Comparison of ENCODE assay signal across 18 cellular contexts in genomic region chr13:45823583-45823982, GRCh38. TPM values are rescaled to one million over a fixed set of nuclear protein-coding genes. Genes with fewer than 3 reads are reported as not detected.
A peak's percentile ranks its signal among the peaks of the same experiment; 100 is the strongest.
DNase-seq lines count a peak whose midpoint lies in the region; ATAC-seq and TF ChIP-seq lines count a peak whose summit lies in the region.
"Had no signal": no experiment of that assay in that cellular context is flagged by ENCODE, and none has a peak within 500 bp of the region (broad histone marks: within the 10 kb centered on the region; RNA-seq: fewer than 3 reads in every experiment).

No MANE protein-coding gene starts in this region.

- H3K27ac Mint-ChIP-seq in natural killer cell treated with Interleukin-12 subunit alpha and Interleukin-12 subunit beta and Interleukin-15 and Interleukin-18, amount 100 ng/mL, for 72 hours, result no peak overlapping the region
- H3K27ac Mint-ChIP-seq in natural killer cell (no peak overlapping the region), glutamatergic neuron (ENCODE audit: unreplicated experiment) (peak overlapping the region; percentile 64)

- peak; percentile 35 to 51 for ATAC-seq in natural killer cell treated with Interleukin-12 subunit alpha and Interleukin-12 subunit beta and Interleukin-15 and Interleukin-18, amount 100 ng/mL, for 72 hours
- ATAC-seq in natural killer cell, result no peak
- ATAC-seq in HG03039 (IDR thresholded peaks at IDR 0.05; ENCODE audit: unreplicated experiment), result no peak
- no peak for ATAC-seq in GM18520 (IDR thresholded peaks at IDR 0.05; ENCODE audit: unreplicated experiment)

- H3K4me1 Mint-ChIP-seq in natural killer cell treated with Interleukin-12 subunit alpha and Interleukin-12 subunit beta and Interleukin-15 and Interleukin-18, amount 100 ng/mL, for 72 hours (ENCODE audit: low read depth in 2 of 2), result peaks cover 0 to 4% of the 10 kb centered on the region in 2 donors
- H3K4me1 Mint-ChIP-seq in natural killer cell (peaks cover 10 to 20% of the 10 kb centered on the region in 2 donors), glutamatergic neuron (ENCODE audit: low read depth, unreplicated experiment) (peaks cover 19% of the 10 kb centered on the region)

- no peaks in the 10 kb centered on the region for H3K9me3 Mint-ChIP-seq in natural killer cell treated with Interleukin-12 subunit alpha and Interleukin-12 subunit beta and Interleukin-15 and Interleukin-18, amount 100 ng/mL, for 72 hours
- H3K9me3 Mint-ChIP-seq in natural killer cell (no peaks in the 10 kb centered on the region), glutamatergic neuron (ENCODE audit: unreplicated experiment) (peaks cover 6% of the 10 kb centered on the region)

- no peak for DNase-seq in natural killer cell treated with Interleukin-12 subunit alpha and Interleukin-12 subunit beta and Interleukin-15 and Interleukin-18, amount 100 ng/mL, for 72 hours (ENCODE audit: low spot score)
- DNase-seq in natural killer cell, result no peak
- peak; percentile 77 for DNase-seq in SK-N-DZ (ENCODE audit: low spot score)
- no peak for DNase-seq in glutamatergic neuron
- no peak for DNase-seq in kidney glomerular epithelial cell (lab: John Stamatoyannopoulos, UW)
- DNase-seq: ACHN, AML-193, Caco-2, DMS153, EL, MM.1S, NCI-H187, NCI-H226, NCI-H524 treated with DMSO at 0.1 percent for 48 hours, SIG-M5, SW 1271 had no signal

- intact Hi-C loops in natural killer cell (cut with micrococcal nuclease), result no loop called here

- no peak overlapping the region for H3K4me3 Mint-ChIP-seq in natural killer cell treated with Interleukin-12 subunit alpha and Interleukin-12 subunit beta and Interleukin-15 and Interleukin-18, amount 100 ng/mL, for 72 hours
- H3K4me3 Mint-ChIP-seq in natural killer cell, result no peak overlapping the region
- peak overlapping the region; percentile 59 for H3K4me3 Mint-ChIP-seq in glutamatergic neuron (ENCODE audit: unreplicated experiment)

- no peak for TF ChIP-seq CTCF in natural killer cell (IDR thresholded peaks at IDR 0.05)
- TF ChIP-seq CTCF in glutamatergic neuron (IDR thresholded peaks at IDR 0.05; ENCODE audit: partially characterized antibody, unreplicated experiment), result no peak

- H3K36me3 Mint-ChIP-seq in natural killer cell treated with Interleukin-12 subunit alpha and Interleukin-12 subunit beta and Interleukin-15 and Interleukin-18, amount 100 ng/mL, for 72 hours, result no peaks in the 10 kb centered on the region
- H3K36me3 Mint-ChIP-seq in natural killer cell (no peaks in the 10 kb centered on the region), glutamatergic neuron (ENCODE audit: unreplicated experiment) (peaks cover 2% of the 10 kb centered on the region)

- H3K27me3 Mint-ChIP-seq in natural killer cell treated with Interleukin-12 subunit alpha and Interleukin-12 subunit beta and Interleukin-15 and Interleukin-18, amount 100 ng/mL, for 72 hours, result peaks cover 0 to 16% of the 10 kb centered on the region in 2 donors
- H3K27me3 Mint-ChIP-seq in natural killer cell (ENCODE audit: low read depth in 2 of 2), result peaks cover 15 to 41% of the 10 kb centered on the region in 2 donors
- no peaks in the 10 kb centered on the region for H3K27me3 Mint-ChIP-seq in glutamatergic neuron (ENCODE audit: unreplicated experiment)

RNA-seq across cellular contexts. Expression of gene SIAH3, which starts 28.0 kb away (rescaled TPM):
- total RNA-seq in natural killer cell treated with Interleukin-12 subunit alpha and Interleukin-12 subunit beta and Interleukin-15 and Interleukin-18, amount 100 ng/mL, for 72 hours, result not detected
- total RNA-seq in natural killer cell (not detected), glutamatergic neuron (ENCODE audit: unreplicated experiment) (1.2 TPM)
- 1.6 TPM in 2 replicates for polyA plus RNA-seq in SK-N-DZ (2014; cell fraction: cytosol; rRNA removed)
- polyA plus RNA-seq in SK-N-DZ (2014; cell fraction: nucleus; rRNA removed), result 0.85 and 2.0 TPM in 2 replicates
- total RNA-seq: Caco-2 had no signal

Comparison
In these comparisons a context has a peak if more than half of its experiments do, and no peak if none do; other contexts are left out.
1. ATAC-seq: peak in natural killer cell treated with Interleukin-12 subunit alpha and Interleukin-12 subunit beta and Interleukin-15 and Interleukin-18, amount 100 ng/mL, for 72 hours (2 of 2); none in natural killer cell (0 of 3), HG03039 (single experiment) and GM18520 (single experiment).